ENCODE assay signal across 25 cellular contexts in the genomic region with DNA sequence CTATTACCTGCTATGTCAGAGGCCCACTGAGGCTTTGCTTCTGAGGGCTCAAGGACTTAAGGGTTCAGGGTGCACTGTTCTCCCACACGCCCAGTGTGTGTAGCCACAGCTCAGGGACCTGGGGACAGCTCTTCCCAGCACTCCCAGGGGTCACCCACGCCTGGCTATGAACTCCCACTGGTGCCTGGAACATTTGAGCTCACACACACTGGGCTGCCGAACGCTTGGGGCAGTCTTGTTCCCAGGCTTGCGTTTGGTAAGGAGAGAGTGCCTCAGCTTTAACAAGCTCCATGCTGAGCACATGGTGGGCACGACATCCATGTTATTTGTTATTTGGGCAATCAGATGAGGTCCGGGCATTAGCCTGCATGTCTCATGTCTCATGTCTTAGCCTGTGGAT. TPM values are rescaled to one million over a fixed set of nuclear protein-coding genes. Genes with fewer than 3 reads are reported as not detected.
"Had no signal": no experiment of that assay in that cellular context is flagged by ENCODE, and none has a peak within 500 bp of the region (broad histone marks: within the 10 kb centered on the region; RNA-seq: fewer than 3 reads in every experiment).

No MANE protein-coding gene starts in this region.

- H2AFZ ChIP-seq: neural progenitor cell had no signal

- FAIRE-seq: pancreas, small intestine had no signal

- H3K27me3 ChIP-seq: neural progenitor cell, neutrophil, pancreas, right lobe of liver, sigmoid colon, thyroid gland, tibial nerve, upper lobe of right lung, vagina had no signal

- DNase-seq: naive thymus-derived CD4-positive, alpha-beta T cell; natural killer cell; nucleus accumbens; psoas muscle; right lobe of liver; sigmoid colon; small intestine; stimulated activated CD4-positive, alpha-beta T cell treated with anti-CD3 and anti-CD28 coated beads, Interleukin-12 subunit alpha, Interleukin-12 subunit beta, amount 100 ng/mL, for 4 hours; stimulated activated CD4-positive, alpha-beta T cell treated with anti-CD3 and anti-CD28 coated beads, Interleukin-1b, Interleukin-23, amount 100 ng/mL, for 48 hours; stimulated activated CD4-positive, alpha-beta T cell treated with anti-CD3 and anti-CD28 coated beads, Interleukin-4, amount 100 ng/mL, for 1 hour; stimulated activated CD4-positive, alpha-beta T cell treated with anti-CD3 and anti-CD28 coated beads, Interleukin-4, amount 100 ng/mL, for 4 hours; stimulated activated CD8-positive, alpha-beta memory T cell treated with anti-CD3 and anti-CD28 coated beads, Interleukin-4, amount 100 ng/mL, for 48 hours; stimulated activated naive CD4-positive, alpha-beta T cell; stimulated activated naive CD8-positive, alpha-beta T cell treated with anti-CD3 and anti-CD28 coated beads, Interleukin-15, amount 100 ng/mL, for 72 hours; stimulated activated naive CD8-positive, alpha-beta T cell treated with anti-CD3 and anti-CD28 coated beads, Interleukin-15, Interleukin-2, amounts not matched to agents 100 U/mL and 50 U/mL, for 24 hours; thyroid gland; upper lobe of right lung had no signal

- H3K4me2 ChIP-seq: neural progenitor cell had no signal

- ATAC-seq: naive thymus-derived CD4-positive, alpha-beta T cell; natural killer cell; pancreas; psoas muscle; right cardiac atrium; right lobe of liver; stimulated activated memory B cell treated with anti-CD40 and anti-IgM and Interleukin-4, amounts not matched to agents 10 μg/mL and 1 μg/mL and 100 μg/mL, for 72 hours; stimulated activated naive CD8-positive, alpha-beta T cell treated with anti-CD3 and anti-CD28 coated beads, Interleukin-15, amount 100 ng/mL, for 72 hours; stimulated activated naive CD8-positive, alpha-beta T cell treated with anti-CD3 and anti-CD28 coated beads, Interleukin-15, Interleukin-2, amounts not matched to agents 100 U/mL and 50 U/mL, for 24 hours; upper lobe of right lung had no signal

- H3K9ac ChIP-seq: neural progenitor cell had no signal

- H3K27ac ChIP-seq: neural progenitor cell, neutrophil, pancreas, psoas muscle, right lobe of liver, sigmoid colon, thoracic aorta, thyroid gland, tibial nerve, upper lobe of right lung, vagina had no signal

- H3K9me3 ChIP-seq: neutrophil, pancreas, psoas muscle, right lobe of liver, sigmoid colon, thoracic aorta, thyroid gland, tibial nerve, upper lobe of right lung, vagina had no signal

- H3K4me3 ChIP-seq: neural progenitor cell, pancreas, psoas muscle, right lobe of liver, sigmoid colon, thoracic aorta, thyroid gland, tibial nerve, upper lobe of right lung, vagina had no signal

- H3K4me1 ChIP-seq: psoas muscle, right lobe of liver, thyroid gland, upper lobe of right lung, vagina had no signal

- H3K36me3 ChIP-seq: neural progenitor cell, neutrophil, pancreas, right lobe of liver, sigmoid colon, thoracic aorta, thyroid gland, tibial nerve, upper lobe of right lung, vagina had no signal

RNA-seq across cellular contexts. Expression of a gene that starts 37.6 kb away (rescaled TPM):
- total RNA-seq: naive thymus-derived CD4-positive, alpha-beta T cell; natural killer cell had no signal
- polyA plus RNA-seq: naive thymus-derived CD4-positive, alpha-beta T cell had no signal
